ENCODE assay signal across 18 cellular contexts in genomic region chr17:27871407-27871806, GRCh38. TPM values are rescaled to one million over a fixed set of nuclear protein-coding genes. Genes with fewer than 3 reads are reported as not detected.
DNase-seq lines count a peak whose midpoint lies in the region; ATAC-seq and TF ChIP-seq lines count a peak whose summit lies in the region.
"Had no signal": no experiment of that assay in that cellular context is flagged by ENCODE, and none has a peak within 500 bp of the region (broad histone marks: within the 10 kb centered on the region; RNA-seq: fewer than 3 reads in every experiment).

No MANE protein-coding gene starts in this region.

- H3K27ac ChIP-seq in prostate gland: no peak overlapping the region
- H3K27ac ChIP-seq: GM23248 had no signal

- ATAC-seq in left colon: peak; percentile 97
- no peak for ATAC-seq in GM21723 (IDR thresholded peaks at IDR 0.05; ENCODE audit: unreplicated experiment)
- ATAC-seq in GM18519 (IDR thresholded peaks at IDR 0.05; ENCODE audit: low FRiP score, unreplicated experiment): no peak
- ATAC-seq in HG03175 (IDR thresholded peaks at IDR 0.05; ENCODE audit: unreplicated experiment): no peak

- no peaks in the 10 kb centered on the region for H3K9me3 ChIP-seq in prostate gland

- H3K36me3 ChIP-seq in prostate gland: no peaks in the 10 kb centered on the region

- in situ Hi-C loops in KBM-7 (cut with MboI; ENCODE audit: low pct_unique_long_range_greater_than_20kb, low sequenced_read_pairs): loop anchor here (25.0 kb wide), 1 partner anchor 209 kb away; no protein-coding TSS in a partner anchor

- TF ChIP-seq CTCF in LNCaP clone FGC (IDR thresholded peaks at IDR 0.05; ENCODE audit: control insufficient read depth, extremely low read depth, insufficient read depth) (no peak), prostate gland (IDR thresholded peaks at IDR 0.05) (no peak)

- no peaks in the 10 kb centered on the region for H3K27me3 ChIP-seq in prostate gland (replicated peaks; ENCODE audit: insufficient read depth)

- DNase-seq in HT-29 (ENCODE audit: low spot score): peak; percentile 10
- peak; percentile 99 for DNase-seq in LNCaP clone FGC (ENCODE audit: low read depth)
- DNase-seq in left colon: peak; percentile 88 to 91
- peak; percentile 34 for DNase-seq in prostate gland (ENCODE audit: low spot score)
- no peak for DNase-seq in KBM-7
- DNase-seq: C1 segment of cervical spinal cord; Calu3; CD4-positive, alpha-beta memory T cell; COR-L47; DMS53; DMS79 treated with DMSO at 0.1 percent for 48 hours; GF-D8; GM23248; H7; HCEC 1CT had no signal

- no peak for TF ChIP-seq POLR2A in prostate gland (IDR thresholded peaks at IDR 0.05)

- H3K4me3 ChIP-seq in LNCaP clone FGC (ENCODE audit: low read depth, low read length): no peak overlapping the region
- no peak overlapping the region for H3K4me3 ChIP-seq in prostate gland
- H3K4me3 ChIP-seq: GM23248 had no signal

- intact Hi-C loops in left colon (cut with DNase I, micrococcal nuclease): loop anchor here in 1 of 2 donors (5.0 kb wide), 1 partner anchor 64 kb away; no protein-coding TSS in a partner anchor
- intact Hi-C loops in prostate gland (cut with DNase I): no loop called here

- WGBS in prostate gland: 19% methylated on average over 2 of the region's 2 CpGs

- no peaks in the 10 kb centered on the region for H3K4me1 ChIP-seq in prostate gland (replicated peaks)

RNA-seq across cellular contexts. Expression of gene LYRM9, which starts 21.8 kb away (rescaled TPM):
- total RNA-seq in HT-29 (2014; rRNA removed; shearing (Covaris generic)): 0.64 and 2.2 TPM in 2 replicates
- total RNA-seq in left colon: 1 to 10 TPM; 3.0 to 3.8 TPM
- total RNA-seq in prostate gland: 10 to 100 TPM; 26.1 to 30.9 TPM
